ENCODE assay signal across 14 cellular contexts in genomic region chr3:180624714-180625113, GRCh38.
DNase-seq lines count a peak whose midpoint lies in the region; ATAC-seq lines count a peak whose summit lies in the region.
"Had no signal": no experiment of that assay in that cellular context is flagged by ENCODE, and none has a peak within 500 bp of the region (broad histone marks: within the 10 kb centered on the region; RNA-seq: fewer than 3 reads in every experiment).

No MANE protein-coding gene starts in this region.

- H3K4me1 Mint-ChIP-seq in stimulated activated naive CD8-positive, alpha-beta T cell treated with anti-CD3 and anti-CD28 coated beads, Interleukin-15, amount 100 ng/mL, for 72 hours = peaks cover 25% of the 10 kb centered on the region

- no peak overlapping the region for H3K4me3 Mint-ChIP-seq in stimulated activated naive CD8-positive, alpha-beta T cell treated with anti-CD3 and anti-CD28 coated beads, Interleukin-15, amount 100 ng/mL, for 72 hours
- H3K4me3 Mint-ChIP-seq: HFFc6, naive B cell had no signal

- no peaks in the 10 kb centered on the region for H3K27me3 Mint-ChIP-seq in stimulated activated naive CD8-positive, alpha-beta T cell treated with anti-CD3 and anti-CD28 coated beads, Interleukin-15, amount 100 ng/mL, for 72 hours
- H3K27me3 Mint-ChIP-seq: IgD-negative memory B cell, naive B cell had no signal

- H3K9me3 Mint-ChIP-seq in stimulated activated naive CD8-positive, alpha-beta T cell treated with anti-CD3 and anti-CD28 coated beads, Interleukin-15, amount 100 ng/mL, for 72 hours = peaks cover 14 to 20% of the 10 kb centered on the region in 2 donors
- H3K9me3 Mint-ChIP-seq: HFFc6 had no signal

- no peak for DNase-seq in stimulated activated naive CD8-positive, alpha-beta T cell treated with anti-CD3 and anti-CD28 coated beads, Interleukin-15, amount 100 ng/mL, for 72 hours
- no peak for DNase-seq in stimulated activated naive CD8-positive, alpha-beta T cell treated with anti-CD3 and anti-CD28 coated beads, Interleukin-15, Interleukin-2, amounts not matched to agents 100 U/mL and 50 U/mL, for 24 hours
- DNase-seq in LoVo (ENCODE audit: low spot score) = no peak
- no peak for DNase-seq in NCI-H128 (lab: John Stamatoyannopoulos, UW; ENCODE audit: unreplicated experiment)
- no peak for DNase-seq in globus pallidus (ENCODE audit: low spot score)
- no peak for DNase-seq in EL
- DNase-seq: effector memory CD4-positive, alpha-beta T cell; gastrocnemius medialis; HFFc6; naive B cell; NCI-H187 treated with DMSO at 0.1 percent for 48 hours had no signal

- H3K27ac Mint-ChIP-seq in stimulated activated naive CD8-positive, alpha-beta T cell treated with anti-CD3 and anti-CD28 coated beads, Interleukin-15, amount 100 ng/mL, for 72 hours = peak overlapping the region; percentile 36
- H3K27ac Mint-ChIP-seq: HFFc6, IgD-negative memory B cell had no signal

- peak; percentile 56 for ATAC-seq in stimulated activated naive CD8-positive, alpha-beta T cell treated with anti-CD3 and anti-CD28 coated beads, Interleukin-15, amount 100 ng/mL, for 72 hours
- no peak for ATAC-seq in stimulated activated naive CD8-positive, alpha-beta T cell treated with anti-CD3 and anti-CD28 coated beads, Interleukin-15, Interleukin-2, amounts not matched to agents 100 U/mL and 50 U/mL, for 24 hours
- ATAC-seq in HG02610 (IDR thresholded peaks at IDR 0.05; ENCODE audit: unreplicated experiment) = peak; percentile 52
- peak; percentile 61 for ATAC-seq in HG03520 (IDR thresholded peaks at IDR 0.05; ENCODE audit: unreplicated experiment)
- ATAC-seq: gastrocnemius medialis had no signal
